Comparison of ENCODE assay signal across 1 cellular context in genomic region chr12:70754330-70754741, GRCh38.
TF ChIP-seq lines count a peak whose summit lies in the region.

No MANE protein-coding gene starts in this region.

TF ChIP-seq in HCT116, 20 proteins besides CTCF, POLR2A, EP300 and RAD21 (continued from another document):
- TF ChIP-seq ZBTB33 (IDR thresholded peaks at IDR 0.05; ENCODE audit: extremely low read depth, insufficient replicate concordance, low read length) = no peak
- TF ChIP-seq SIN3A (IDR thresholded peaks at IDR 0.05; ENCODE audit: low read depth) = no peak
- TF ChIP-seq EZH2phosphoT487 (IDR thresholded peaks at IDR 0.05; ENCODE audit: borderline replicate concordance) = no peak
- no peak for TF ChIP-seq ELF1 (IDR thresholded peaks at IDR 0.05; ENCODE audit: borderline replicate concordance, low read depth)
- TF ChIP-seq ATF3 (IDR thresholded peaks at IDR 0.05) = no peak
- TF ChIP-seq ZFX (IDR thresholded peaks at IDR 0.05) = no peak
- no peak for TF ChIP-seq POLR2AphosphoS5 (IDR thresholded peaks at IDR 0.05; ENCODE audit: low read depth, low read length)
- no peak for TF ChIP-seq SRF (IDR thresholded peaks at IDR 0.05; ENCODE audit: low read depth)
- no peak for TF ChIP-seq TCF7L2 (IDR thresholded peaks at IDR 0.05; ENCODE audit: borderline replicate concordance, extremely low read depth, insufficient read depth, insufficient read length)
- TF ChIP-seq REST (IDR thresholded peaks at IDR 0.05; ENCODE audit: low read depth) = no peak
- no peak for TF ChIP-seq YY1 (IDR thresholded peaks at IDR 0.05; ENCODE audit: extremely low read depth, insufficient replicate concordance, low read depth, low read length)
- TF ChIP-seq SP1 (IDR thresholded peaks at IDR 0.05; ENCODE audit: low read depth) = no peak
